9 cellular contexts compared by ENCODE assay signal in genomic region chr5:95809414-95809960, GRCh38. TPM values are rescaled to one million over a fixed set of nuclear protein-coding genes. Genes with fewer than 3 reads are reported as not detected.
A peak's percentile ranks its signal among the peaks of the same experiment; 100 is the strongest.
DNase-seq lines count a peak whose midpoint lies in the region; ATAC-seq and TF ChIP-seq lines count a peak whose summit lies in the region.
"Had no signal": no experiment of that assay in that cellular context is flagged by ENCODE, and none has a peak within 500 bp of the region (broad histone marks: within the 10 kb centered on the region; RNA-seq: fewer than 3 reads in every experiment).

No MANE protein-coding gene starts in this region.

- H3K36me3 ChIP-seq in A673 (ENCODE audit: insufficient read depth, low read length, poor library complexity, severe bottlenecking) (no peaks in the 10 kb centered on the region), IMR-90 (ENCODE audit: control insufficient read depth, insufficient read depth, low read length) (peaks cover 6% of the 10 kb centered on the region)

- peak overlapping the region; percentile 8; the same call in 1 of the 2 replicates for H2BK120ac ChIP-seq in IMR-90 (ENCODE audit: low read depth, low read length)

- H3K27me3 Mint-ChIP-seq in dendritic cell treated with granulocyte-macrophage colony-stimulating factor and Interleukin-4, amounts not matched to agents 40 ng/mL and 50 ng/mL, for 4 days, result no peaks in the 10 kb centered on the region
- no peaks in the 10 kb centered on the region for H3K27me3 Mint-ChIP-seq in naive B cell

- no peak overlapping the region for H3K4me2 ChIP-seq in IMR-90 (ENCODE audit: low read depth, low read length)

- H3K23ac ChIP-seq in IMR-90 (ENCODE audit: low read depth, low read length), result 0 out of 2 replicates have a peak overlapping the region, but pooled peaks have one; percentile 4

- H2AFZ ChIP-seq in IMR-90 (replicated peaks; ENCODE audit: low read length, poor library complexity), result no peak overlapping the region

- H3K9ac ChIP-seq in IMR-90 (ENCODE audit: low read depth, low read length), result no peak overlapping the region

- no peak overlapping the region for H3K56ac ChIP-seq in IMR-90 (ENCODE audit: extremely low read depth, insufficient read depth, low read length)

- peaks cover 10% of the 10 kb centered on the region; the same call in 1 of the 2 replicates for H3K9me1 ChIP-seq in IMR-90 (ENCODE audit: insufficient read depth, low read length)

- ATAC-seq in IMR-90 (ENCODE audit: low read depth), result 0 out of 2 replicates have a peak, but pooled peaks have one; percentile 24
- ATAC-seq in naive B cell (ENCODE audit: low read depth in 2 of 2), result no peak
- no peak for ATAC-seq in GM18505 (IDR thresholded peaks at IDR 0.05; ENCODE audit: unreplicated experiment)

- H2BK5ac ChIP-seq in IMR-90 (ENCODE audit: low read depth, low read length, poor library complexity, severe bottlenecking), result peak overlapping the region; percentile 3

- peak overlapping the region; percentile 37; the same call in 1 of the 2 replicates for H3K14ac ChIP-seq in IMR-90 (replicated peaks; ENCODE audit: low read depth, low read length)

- no peak overlapping the region for H3K18ac ChIP-seq in IMR-90 (ENCODE audit: low read depth, low read length)

- no peak overlapping the region for H3K4me3 Mint-ChIP-seq in dendritic cell treated with granulocyte-macrophage colony-stimulating factor and Interleukin-4, amounts not matched to agents 40 ng/mL and 50 ng/mL, for 4 days
- H3K4me3 Mint-ChIP-seq in naive B cell, result peak overlapping the region in 5 of 8 donors; percentile 61 to 83 (median 75)

- peak overlapping the region; percentile 51 for H3K27ac ChIP-seq in A673 (ENCODE audit: low read depth, low read length, poor library complexity, severe bottlenecking)
- peak overlapping the region; percentile 1; the same call in 1 of the 2 replicates for H3K27ac ChIP-seq in IMR-90 (ENCODE audit: insufficient read depth, low read length)
- H3K27ac ChIP-seq: epithelial cell of prostate had no signal

- POLR2A ChIA-PET in A673 (lab: Charles Lee; ENCODE audit: low non-redundant PET) (no interaction called here), IMR-90 (lab: Charles Lee; ENCODE audit: unreplicated experiment) (no interaction called here)

- H3K9me3 ChIP-seq in A673 (ENCODE audit: low read depth, low read length, poor library complexity, severe bottlenecking) (no peaks in the 10 kb centered on the region), IMR-90 (ENCODE audit: control insufficient read depth, insufficient read depth, low read length) (peaks cover 3% of the 10 kb centered on the region; the same call in 1 of the 2 replicates)

- no peak overlapping the region for H4K5ac ChIP-seq in IMR-90 (ENCODE audit: low read depth, low read length)

- in situ Hi-C loops in IMR-90 (cut with MboI; ENCODE audit: low sequenced_read_pairs), result no loop called here

- no CpG with 5 or more reads among the region's 2 CpGs for WGBS in IMR-90 (ENCODE audit: extremely low coverage in 2 of 2, insufficient read length in 1 of 2), 2 experiments

- peaks cover 56% of the 10 kb centered on the region for H3K4me1 Mint-ChIP-seq in dendritic cell treated with granulocyte-macrophage colony-stimulating factor and Interleukin-4, amounts not matched to agents 40 ng/mL and 50 ng/mL, for 4 days (ENCODE audit: low read depth)
- H3K4me1 Mint-ChIP-seq in naive B cell, result peaks cover 45 to 50% (median 49%) of the 10 kb centered on the region in 3 donors

- no peak overlapping the region for H2BK15ac ChIP-seq in IMR-90 (ENCODE audit: low read depth, low read length)

- no peak for TF ChIP-seq CTCF in A673 (conservative IDR thresholded peaks at IDR 0.05; ENCODE audit: low read depth, low read length)
- TF ChIP-seq CTCF in IMR-90 (conservative IDR thresholded peaks at IDR 0.05; ENCODE audit: low read depth, low read length), result no peak

- H2BK20ac ChIP-seq in IMR-90 (ENCODE audit: low read depth, low read length), result no peak overlapping the region

- dilution Hi-C loops in IMR-90 (cut with HindIII; ENCODE audit: low sequenced_read_pairs, unreplicated experiment), result no loop called here

- no peak for DNase-seq in A673 (ENCODE audit: low spot score)
- DNase-seq in IMR-90, result peak; percentile 52
- DNase-seq in naive B cell, result no peak
- DNase-seq in NCI-H146 (lab: John Stamatoyannopoulos, UW), result no peak
- DNase-seq in NCI-H2227 treated with DMSO at 0.1 percent for 48 hours (lab: John Stamatoyannopoulos, UW), result no peak
- DNase-seq in putamen (ENCODE audit: low spot score), result no peak

- peak overlapping the region; percentile 22; the same call in 1 of the 2 replicates for H2AK5ac ChIP-seq in IMR-90 (ENCODE audit: low read depth, low read length)

- peaks cover 3 to 22% of the 10 kb centered on the region in 2 experiments; a peak in 2 of 4 replicates for H3K79me1 ChIP-seq in IMR-90 (ENCODE audit: low read depth in 1 of 2, low read length in 2 of 2)

- peak overlapping the region in 1 of 2 experiments; percentile 2; a peak in 1 of 4 replicates for H4K8ac ChIP-seq in IMR-90 (ENCODE audit: low read depth in 2 of 2, low read length in 2 of 2)

- no peak overlapping the region for H3K4me3 ChIP-seq in A673 (ENCODE audit: low read depth, low read length, poor library complexity, severe bottlenecking)
- H3K4me3 ChIP-seq in IMR-90 (ENCODE audit: insufficient read depth, low read depth, low read length), result no peak overlapping the region

- no peaks in the 10 kb centered on the region for H3K27me3 ChIP-seq in A673 (replicated peaks; ENCODE audit: insufficient read depth, low read depth, low read length, poor library complexity)
- no peaks in the 10 kb centered on the region for H3K27me3 ChIP-seq in IMR-90 (ENCODE audit: control insufficient read depth, insufficient read depth, low read length)

- BruUV-seq in A673 (replicated peaks; lab: Mats Ljungman, UMichigan), result no TSS peak
- no TSS peak for BruUV-seq in IMR-90 (replicated peaks; lab: Mats Ljungman, UMichigan)

- TF ChIP-seq POLR2A in IMR-90 (IDR thresholded peaks at IDR 0.05; ENCODE audit: low read depth, low read length) (no peak), GM18505 (IDR thresholded peaks at IDR 0.05; ENCODE audit: borderline replicate concordance, extremely low read depth, insufficient read depth, insufficient read length) (no peak)

- H3K4ac ChIP-seq in IMR-90 (ENCODE audit: low read depth, low read length), result peak overlapping the region; percentile 5

- TF ChIP-seq RAD21 in IMR-90 (IDR thresholded peaks at IDR 0.05; ENCODE audit: low read length), result no peak

- H3K27ac Mint-ChIP-seq in dendritic cell treated with granulocyte-macrophage colony-stimulating factor and Interleukin-4, amounts not matched to agents 40 ng/mL and 50 ng/mL, for 4 days, result peak overlapping the region; percentile 74
- peak overlapping the region; percentile 84 to 96 (median 94) for H3K27ac Mint-ChIP-seq in naive B cell

- H3K36me3 Mint-ChIP-seq in dendritic cell treated with granulocyte-macrophage colony-stimulating factor and Interleukin-4, amounts not matched to agents 40 ng/mL and 50 ng/mL, for 4 days (ENCODE audit: low read depth), result peaks cover 49% of the 10 kb centered on the region
- peaks cover 5 to 27% of the 10 kb centered on the region in 2 donors for H3K36me3 Mint-ChIP-seq in naive B cell

- no peak overlapping the region for H2AK9ac ChIP-seq in IMR-90 (replicated peaks; ENCODE audit: low read depth, low read length, poor library complexity)

- no peak overlapping the region for H4K91ac ChIP-seq in IMR-90 (ENCODE audit: insufficient read depth, low read depth, low read length)

- peaks cover 9% of the 10 kb centered on the region for H3K9me3 Mint-ChIP-seq in dendritic cell treated with granulocyte-macrophage colony-stimulating factor and Interleukin-4, amounts not matched to agents 40 ng/mL and 50 ng/mL, for 4 days
- H3K9me3 Mint-ChIP-seq in naive B cell, result no peaks in the 10 kb centered on the region

- intact Hi-C loops in A673 (cut with micrococcal nuclease; ENCODE audit: unreplicated experiment), result no loop called here
- intact Hi-C loops in IMR-90 (cut with micrococcal nuclease), result no loop called here
- intact Hi-C loops in dendritic cell treated with granulocyte-macrophage colony-stimulating factor and Interleukin-4, amounts not matched to agents 40 ng/mL and 50 ng/mL, for 4 days (cut with micrococcal nuclease), result loop anchor here (2.0 to 5.0 kb wide), 2 partner anchors 13 to 33 kb away; partner anchors contain the start of gene GLRX

- no peaks in the 10 kb centered on the region for H4K20me1 ChIP-seq in IMR-90 (ENCODE audit: insufficient read depth, low read length)

- CTCF ChIA-PET in A673 (lab: Charles Lee), result interaction anchor here (1.5 kb wide), 1 partner anchor 29 kb away, joined by 6 read pairs; no protein-coding TSS in a partner anchor
- CTCF ChIA-PET in IMR-90 (lab: Yijun Ruan, JAX), result no interaction called here

- H3K4me1 ChIP-seq in A673 (ENCODE audit: insufficient read depth, low read length, poor library complexity, severe bottlenecking) (peaks cover 40% of the 10 kb centered on the region), IMR-90 (ENCODE audit: control insufficient read depth, insufficient read depth, low read length) (peaks cover 16% of the 10 kb centered on the region)

TF ChIP-seq in IMR-90, 13 proteins besides CTCF, POLR2A, EP300 and RAD21:
- no peak for TF ChIP-seq BHLHE40 (IDR thresholded peaks at IDR 0.05; ENCODE audit: low read depth, low read length)
TF ChIP-seq in IMR-90: peak in this region for 0.

RNA-seq across cellular contexts. Expression of gene GLRX, which starts 13.0 kb away (rescaled TPM):
- 27.3 and 28.6 TPM in 2 replicates for total RNA-seq in A673 (2021)
- 142 and 145 TPM in 2 replicates for total RNA-seq in IMR-90 (2012; rRNA removed)
- 193 and 277 TPM in 2 replicates for polyA plus RNA-seq in IMR-90 (2012; rRNA removed)
- polyA plus RNA-seq in IMR-90 (2012; cell fraction: cytosol; rRNA removed), result 266 and 276 TPM in 2 replicates
- 92.8 and 245 TPM in 2 replicates for polyA plus RNA-seq in IMR-90 (2012; cell fraction: nucleus; rRNA removed; ENCODE audit: low replicate concordance)
- polyA plus RNA-seq in naive B cell (ENCODE audit: low read depth in 6 of 6), result 100 to 1,000 TPM in 1 of 6 donors, 10 to 100 TPM in 5; 57.4 to 104 (median 77.4) TPM
